In genomic region chr19:7533925-7534480, GRCh38 we compare ENCODE assay signal across 1 cellular context.
A peak's percentile ranks its signal among the peaks of the same experiment; 100 is the strongest.
TF ChIP-seq lines count a peak whose summit lies in the region.

No MANE protein-coding gene starts in this region.

TF ChIP-seq in K562, 482 proteins besides CTCF, POLR2A, EP300 and RAD21 (continued from another document and continues in another):
- TF ChIP-seq VEZF1 (CRISPR knock-in tag; IDR thresholded peaks at IDR 0.05) (peak; percentile 91), CHD7 (IDR thresholded peaks at IDR 0.05; ENCODE audit: low read depth, low read length) (no peak), BCLAF1 (IDR thresholded peaks at IDR 0.05; ENCODE audit: borderline replicate concordance in 1 of 2, control insufficient read depth in 1 of 2, low read depth in 2 of 2, low read length in 1 of 2) (no peak), ZBTB34 (CRISPR knock-in tag; IDR thresholded peaks at IDR 0.05) (no peak), ILK (tag; IDR thresholded peaks at IDR 0.05; ENCODE audit: borderline replicate concordance, low read depth) (no peak), IRF1 (CRISPR knock-in tag; IDR thresholded peaks at IDR 0.05; ENCODE audit: borderline replicate concordance) (no peak), ZNF655 (CRISPR knock-in tag; IDR thresholded peaks at IDR 0.05) (no peak), CXXC5 (CRISPR knock-in tag; IDR thresholded peaks at IDR 0.05) (peak; percentile 35), BRF2 (IDR thresholded peaks at IDR 0.05; ENCODE audit: borderline replicate concordance, insufficient read depth, insufficient read length) (no peak), NR2C2 (CRISPR knock-in tag; IDR thresholded peaks at IDR 0.05) (no peak), NR2C2 (tag; IDR thresholded peaks at IDR 0.05) (peak; percentile 74), IRF9 (tag; IDR thresholded peaks at IDR 0.05) (no peak), TCFL5 (CRISPR knock-in tag; conservative IDR thresholded peaks at IDR 0.05) (no peak), ZNF316 (IDR thresholded peaks at IDR 0.05) (no peak), FIP1L1 (IDR thresholded peaks at IDR 0.05; ENCODE audit: low read depth, low read length, poor library complexity, severe bottlenecking) (no peak), SOX6 (IDR thresholded peaks at IDR 0.05) (no peak), ZBTB1 (CRISPR knock-in tag; IDR thresholded peaks at IDR 0.05; ENCODE audit: borderline replicate concordance, low read depth) (no peak), THRAP3 (IDR thresholded peaks at IDR 0.05; ENCODE audit: borderline replicate concordance) (no peak), ATF2 (CRISPR knock-in tag; IDR thresholded peaks at IDR 0.05) (no peak), ZNF77 (CRISPR knock-in tag; IDR thresholded peaks at IDR 0.05) (no peak), SNRNP70 (optimal IDR thresholded peaks at IDR 0.05; ENCODE audit: low read depth, low read length) (no peak), MBD1 (CRISPR knock-in tag; IDR thresholded peaks at IDR 0.05) (no peak), SRSF1 (IDR thresholded peaks at IDR 0.05; ENCODE audit: low read depth, low read length) (no peak), RBM22 (IDR thresholded peaks at IDR 0.05; ENCODE audit: low read depth, low read length, poor library complexity, severe bottlenecking) (no peak), CTBP1 (IDR thresholded peaks at IDR 0.05; ENCODE audit: borderline replicate concordance) (no peak), KAT2B (IDR thresholded peaks at IDR 0.05; ENCODE audit: low read depth, low read length) (no peak), EP400 (IDR thresholded peaks at IDR 0.05) (no peak), ZNF197 (CRISPR knock-in tag; IDR thresholded peaks at IDR 0.05; ENCODE audit: low read depth) (peak; percentile 74; the same call in 1 of the 2 replicates), ZNF41 (CRISPR knock-in tag; conservative IDR thresholded peaks at IDR 0.05) (no peak), PHF8 (IDR thresholded peaks at IDR 0.05; ENCODE audit: borderline replicate concordance, low read length) (peak; percentile 28; the same call in 1 of the 2 replicates)
